In genomic region chr10:100482181-100482833, GRCh38 we compare ENCODE assay signal across 8 cellular contexts. TPM values are rescaled to one million over a fixed set of nuclear protein-coding genes. Genes with fewer than 3 reads are reported as not detected.
A peak's percentile ranks its signal among the peaks of the same experiment; 100 is the strongest.
DNase-seq lines count a peak whose midpoint lies in the region.

No MANE protein-coding gene starts in this region.

- H3K4me1 Mint-ChIP-seq in activated naive CD4-positive, alpha-beta T cell treated with anti-CD3 and anti-CD28 coated beads for 36 hours (ENCODE audit: low read depth) = peaks cover 5% of the 10 kb centered on the region

- no peak overlapping the region for H3K27ac ChIP-seq in Karpas-422 (ENCODE audit: low read length)
- H3K27ac ChIP-seq in SJCRH30 = no peak overlapping the region
- H3K27ac ChIP-seq in stomach smooth muscle (ENCODE audit: low read length) = no peak overlapping the region

- H2AFZ ChIP-seq in Karpas-422 (ENCODE audit: low read length) = peak overlapping the region; percentile 53; the same call in 1 of the 2 replicates
- no peak overlapping the region for H2AFZ ChIP-seq in neuron (ENCODE audit: low read depth, low read length)

- H3K4me3 ChIP-seq in Karpas-422 (ENCODE audit: low read length) (peak overlapping the region; percentile 63), SJCRH30 (peak overlapping the region; percentile 33), neuron (ENCODE audit: low read length) (peak overlapping the region; percentile 16), stomach smooth muscle (ENCODE audit: low read length in 2 of 2) (peak overlapping the region; percentile 76 to 79)

- intact Hi-C loops in activated naive CD4-positive, alpha-beta T cell treated with anti-CD3 and anti-CD28 coated beads for 36 hours (cut with micrococcal nuclease) = loop anchor here (1.0 kb wide), 3 partner anchors 26 to 144 kb away; no protein-coding TSS in a partner anchor

- H3K36me3 ChIP-seq in Karpas-422 (ENCODE audit: insufficient read depth, low read length) (no peaks in the 10 kb centered on the region), SJCRH30 (no peaks in the 10 kb centered on the region), neuron (ENCODE audit: insufficient read depth, low read length) (no peaks in the 10 kb centered on the region), stomach smooth muscle (ENCODE audit: control insufficient read depth in 2 of 2, insufficient read depth in 2 of 2, low read length in 2 of 2) (peaks cover 2 to 16% of the 10 kb centered on the region in 2 donors)

- H3K9me2 ChIP-seq in Karpas-422 (replicated peaks; ENCODE audit: insufficient read depth, low read length) = no peaks in the 10 kb centered on the region

- no peaks in the 10 kb centered on the region for H3K79me2 ChIP-seq in Karpas-422 (ENCODE audit: low read length)

- CTCF ChIA-PET in activated naive CD4-positive, alpha-beta T cell treated with anti-CD3 and anti-CD28 coated beads for 36 hours (lab: Charles Lee) = interaction anchor here (0.6 to 10.3 kb wide), 21 partner anchors 8 to 810 kb away, joined by 3 to 101 read pairs (median 7); partner anchors contain the start of genes PKD2L1 and SEC31B

- peaks cover 3% of the 10 kb centered on the region for H3K36me3 Mint-ChIP-seq in activated naive CD4-positive, alpha-beta T cell treated with anti-CD3 and anti-CD28 coated beads for 36 hours (ENCODE audit: low read depth)

- H3K4me2 ChIP-seq in Karpas-422 (ENCODE audit: low read depth, low read length, poor library complexity, severe bottlenecking) = peak overlapping the region; percentile 78

- H3K9me3 ChIP-seq in Karpas-422 (ENCODE audit: low read length) (no peaks in the 10 kb centered on the region), SJCRH30 (replicated peaks) (no peaks in the 10 kb centered on the region), neuron (ENCODE audit: low read length) (no peaks in the 10 kb centered on the region), stomach smooth muscle (ENCODE audit: control insufficient read depth in 2 of 2, low read length in 2 of 2) (no peaks in the 10 kb centered on the region)

- H3K4me3 Mint-ChIP-seq in activated naive CD4-positive, alpha-beta T cell treated with anti-CD3 and anti-CD28 coated beads for 36 hours = peak overlapping the region; percentile 73

- DNase-seq in NCI-H1436 (lab: John Stamatoyannopoulos, UW) (peak; percentile 27), NCI-H1436 treated with DMSO at 0.1 percent for 48 hours (lab: John Stamatoyannopoulos, UW) (no peak), Karpas-422 (peak; percentile 82), SJCRH30 (peak; percentile 79 to 85), germinal center (ENCODE audit: low spot score) (peak; percentile 63)
- DNase-seq in activated naive CD4-positive, alpha-beta T cell treated with anti-CD3 and anti-CD28 coated beads for 36 hours = peak; percentile 73

- no peaks in the 10 kb centered on the region for H3K9me3 Mint-ChIP-seq in activated naive CD4-positive, alpha-beta T cell treated with anti-CD3 and anti-CD28 coated beads for 36 hours

- H3K9ac ChIP-seq in Karpas-422 (ENCODE audit: low read length) (peak overlapping the region; percentile 28; the same call in 1 of the 2 replicates), stomach smooth muscle (ENCODE audit: low read length in 2 of 2) (peak overlapping the region; percentile 29 to 42)

- H3K27ac Mint-ChIP-seq in activated naive CD4-positive, alpha-beta T cell treated with anti-CD3 and anti-CD28 coated beads for 36 hours = no peak overlapping the region

- H3K27me3 ChIP-seq in Karpas-422 (ENCODE audit: low read length) = no peaks in the 10 kb centered on the region
- H3K27me3 ChIP-seq in SJCRH30 = peaks cover 4% of the 10 kb centered on the region
- H3K27me3 ChIP-seq in neuron (ENCODE audit: insufficient read depth, low read length) = peaks cover 18% of the 10 kb centered on the region
- peaks cover 6 to 11% of the 10 kb centered on the region in 2 donors for H3K27me3 ChIP-seq in stomach smooth muscle (ENCODE audit: control insufficient read depth in 1 of 2, insufficient read depth in 2 of 2, low read length in 2 of 2)

- H3K27me3 Mint-ChIP-seq in activated naive CD4-positive, alpha-beta T cell treated with anti-CD3 and anti-CD28 coated beads for 36 hours (ENCODE audit: low read depth) = peaks cover 9% of the 10 kb centered on the region

- H4K20me1 ChIP-seq in Karpas-422 (ENCODE audit: insufficient read depth, low read depth, low read length) = no peaks in the 10 kb centered on the region

- H3K4me1 ChIP-seq in Karpas-422 (ENCODE audit: low read length) (peaks cover 11% of the 10 kb centered on the region), SJCRH30 (peaks cover 3% of the 10 kb centered on the region; the same call in 1 of the 2 replicates), neuron (ENCODE audit: insufficient read depth, low read length) (peaks cover 40% of the 10 kb centered on the region), stomach smooth muscle (ENCODE audit: control insufficient read depth, insufficient read depth, low read length) (peaks cover 16% of the 10 kb centered on the region)

RNA-seq across cellular contexts. Expression of gene WNT8B, which starts 19.5 kb away (rescaled TPM):
- not detected in 2 replicates for total RNA-seq in Karpas-422 (2014; rRNA removed; shearing (Covaris generic); ENCODE audit: low replicate concordance)
- not detected in 2 replicates for total RNA-seq in SJCRH30 (2014; rRNA removed; shearing (Covaris generic))
- total RNA-seq in activated naive CD4-positive, alpha-beta T cell treated with anti-CD3 and anti-CD28 coated beads for 36 hours = under 1 TPM; 0.91 to 0.96 TPM

RNA-seq across cellular contexts. Expression of gene SEC31B, which starts 37.4 kb away (rescaled TPM):
- 23.6 and 26.6 TPM in 2 replicates for total RNA-seq in Karpas-422 (2014; rRNA removed; shearing (Covaris generic); ENCODE audit: low replicate concordance)
- 2.2 and 4.6 TPM in 2 replicates for total RNA-seq in SJCRH30 (2014; rRNA removed; shearing (Covaris generic))
- total RNA-seq in activated naive CD4-positive, alpha-beta T cell treated with anti-CD3 and anti-CD28 coated beads for 36 hours = 10 to 100 TPM; 58.3 to 59.3 TPM

RNA-seq across cellular contexts. Expression of gene NDUFB8, which starts 47.4 kb away (rescaled TPM):
- 267 and 500 TPM in 2 replicates for total RNA-seq in Karpas-422 (2014; rRNA removed; shearing (Covaris generic); ENCODE audit: low replicate concordance)
- total RNA-seq in SJCRH30 (2014; rRNA removed; shearing (Covaris generic)) = 293 and 330 TPM in 2 replicates
- 100 to 1,000 TPM; 427 to 442 TPM for total RNA-seq in activated naive CD4-positive, alpha-beta T cell treated with anti-CD3 and anti-CD28 coated beads for 36 hours

RNA-seq across cellular contexts. Expression of gene HIF1AN, which starts 53.4 kb away (rescaled TPM):
- 14.8 and 19.2 TPM in 2 replicates for total RNA-seq in Karpas-422 (2014; rRNA removed; shearing (Covaris generic); ENCODE audit: low replicate concordance)
- 18.1 and 25.1 TPM in 2 replicates for total RNA-seq in SJCRH30 (2014; rRNA removed; shearing (Covaris generic))
- total RNA-seq in activated naive CD4-positive, alpha-beta T cell treated with anti-CD3 and anti-CD28 coated beads for 36 hours = 10 to 100 TPM; 34.6 to 38.4 TPM

Comparison
In these comparisons a context has a peak if more than half of its experiments do, and no peak if none do; other contexts are left out.
1. H3K4me3 ChIP-seq: peak in every context shown above with its lines; median percentile 78 in stomach smooth muscle; 63 in Karpas-422; 33 in SJCRH30; 16 in neuron.